1 cellular context compared by ENCODE assay signal in genomic region chr11:116851631-116852030, GRCh38.
TF ChIP-seq lines count a peak whose summit lies in the region.

No MANE protein-coding gene starts in this region.

TF ChIP-seq in HepG2, 621 proteins besides CTCF, POLR2A, EP300 and RAD21:
- no peak for TF ChIP-seq KMT2A (CRISPR knock-in tag; IDR thresholded peaks at IDR 0.05)
- TF ChIP-seq HNRNPK (IDR thresholded peaks at IDR 0.05; ENCODE audit: low read depth, low read length, poor library complexity, severe bottlenecking): no peak
- TF ChIP-seq RORA (CRISPR knock-in tag; IDR thresholded peaks at IDR 0.05): no peak
- no peak for TF ChIP-seq ZNF18 (CRISPR knock-in tag; IDR thresholded peaks at IDR 0.05; ENCODE audit: insufficient replicate concordance)
- TF ChIP-seq TRAFD1 (CRISPR knock-in tag; IDR thresholded peaks at IDR 0.05; ENCODE audit: borderline replicate concordance): no peak
